8 cellular contexts compared by ENCODE assay signal in the genomic region with DNA sequence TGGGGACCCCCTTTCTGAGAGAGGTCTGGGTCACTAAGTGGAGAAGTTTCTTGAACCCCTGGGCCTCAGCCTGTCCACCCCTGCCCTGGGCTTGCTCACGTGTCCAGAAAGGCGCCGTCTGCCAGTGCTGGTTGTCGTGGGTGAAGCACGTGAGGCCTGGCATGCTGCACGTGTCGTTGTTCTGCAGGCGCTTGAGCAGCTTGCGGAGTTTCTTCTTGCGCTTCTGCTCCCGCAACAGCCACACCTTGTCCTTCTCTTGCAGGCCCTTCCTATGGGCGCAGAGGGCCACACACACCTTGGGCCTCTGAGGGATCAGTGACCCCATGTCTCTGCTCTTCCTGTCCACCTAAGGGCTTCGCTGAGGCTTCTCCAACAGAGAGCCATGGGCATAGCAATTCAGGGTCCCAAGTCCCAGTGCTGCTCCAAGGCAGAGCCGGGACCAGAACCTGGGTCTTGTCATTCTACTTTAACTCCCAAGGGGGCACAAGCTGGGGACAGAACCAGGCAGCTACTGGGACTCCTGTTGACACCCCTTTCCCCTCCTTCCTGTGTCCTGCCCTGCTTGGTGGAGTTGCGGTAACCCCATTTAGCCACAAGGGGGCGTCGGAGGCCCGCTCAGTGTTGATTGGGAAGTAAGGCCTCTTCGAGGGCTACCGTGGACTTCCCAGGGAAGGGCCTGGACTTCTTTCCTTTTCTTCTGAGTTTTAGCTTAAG.
DNase-seq lines count a peak whose midpoint lies in the region; ATAC-seq and TF ChIP-seq lines count a peak whose summit lies in the region.

No MANE protein-coding gene starts in this region.

- TF ChIP-seq CTCF in osteocyte (IDR thresholded peaks at IDR 0.05) (peak; percentile 95), tibial artery (IDR thresholded peaks at IDR 0.05) (peak; percentile 90 to 95)

- H3K4me3 Mint-ChIP-seq in osteocyte (ENCODE audit: unreplicated experiment): no peak overlapping the region

- H3K36me3 Mint-ChIP-seq in osteocyte (ENCODE audit: unreplicated experiment): peaks cover 12% of the 10 kb centered on the region

- H3K27ac ChIP-seq in SJCRH30: no peak overlapping the region
- H3K27ac ChIP-seq in tibial artery: no peak overlapping the region

- H3K4me1 Mint-ChIP-seq in osteocyte (ENCODE audit: unreplicated experiment): peaks cover 17% of the 10 kb centered on the region

- H3K27me3 Mint-ChIP-seq in osteocyte (ENCODE audit: unreplicated experiment): no peaks in the 10 kb centered on the region

- H3K4me3 ChIP-seq in SJCRH30 (no peak overlapping the region), tibial artery (no peak overlapping the region)

- no peaks in the 10 kb centered on the region for H3K4me1 ChIP-seq in SJCRH30
- H3K4me1 ChIP-seq in tibial artery: peaks cover 4 to 31% (median 14%) of the 10 kb centered on the region in 4 donors

- DNase-seq in GDM1 (lab: John Stamatoyannopoulos, UW) (peak; percentile 50), Kasumi-1 (lab: John Stamatoyannopoulos, UW) (peak; percentile 62 to 73), SJCRH30 (peak; percentile 85 to 96), foreskin melanocyte (peak; percentile 64), osteocyte (ENCODE audit: extremely low spot score, unreplicated experiment) (peak; percentile 94), tibial artery (peak; percentile 79 to 86)
- peak; percentile 56 for DNase-seq in activated effector memory CD4-positive, alpha-beta T cell treated with Interleukin-2 at 50 U/mL for 16 hours

- H3K27me3 ChIP-seq in SJCRH30 (no peaks in the 10 kb centered on the region), tibial artery (no peaks in the 10 kb centered on the region)

- H3K9me3 Mint-ChIP-seq in osteocyte (ENCODE audit: unreplicated experiment): no peaks in the 10 kb centered on the region

- H3K9me3 ChIP-seq in SJCRH30 (replicated peaks) (no peaks in the 10 kb centered on the region), tibial artery (no peaks in the 10 kb centered on the region)

- H3K36me3 ChIP-seq in SJCRH30 (peaks cover 29% of the 10 kb centered on the region), tibial artery (peaks cover 0 to 42% (median 26%) of the 10 kb centered on the region in 3 donors)

- no peak for ATAC-seq in GM19023 (IDR thresholded peaks at IDR 0.05; ENCODE audit: unreplicated experiment)

- no peak overlapping the region for H3K27ac Mint-ChIP-seq in osteocyte (ENCODE audit: unreplicated experiment)

- intact Hi-C loops in tibial artery (cut with DNase I; ENCODE audit: low total_unique reads): no loop called here
